1 cellular context compared by ENCODE assay signal in the genomic region with DNA sequence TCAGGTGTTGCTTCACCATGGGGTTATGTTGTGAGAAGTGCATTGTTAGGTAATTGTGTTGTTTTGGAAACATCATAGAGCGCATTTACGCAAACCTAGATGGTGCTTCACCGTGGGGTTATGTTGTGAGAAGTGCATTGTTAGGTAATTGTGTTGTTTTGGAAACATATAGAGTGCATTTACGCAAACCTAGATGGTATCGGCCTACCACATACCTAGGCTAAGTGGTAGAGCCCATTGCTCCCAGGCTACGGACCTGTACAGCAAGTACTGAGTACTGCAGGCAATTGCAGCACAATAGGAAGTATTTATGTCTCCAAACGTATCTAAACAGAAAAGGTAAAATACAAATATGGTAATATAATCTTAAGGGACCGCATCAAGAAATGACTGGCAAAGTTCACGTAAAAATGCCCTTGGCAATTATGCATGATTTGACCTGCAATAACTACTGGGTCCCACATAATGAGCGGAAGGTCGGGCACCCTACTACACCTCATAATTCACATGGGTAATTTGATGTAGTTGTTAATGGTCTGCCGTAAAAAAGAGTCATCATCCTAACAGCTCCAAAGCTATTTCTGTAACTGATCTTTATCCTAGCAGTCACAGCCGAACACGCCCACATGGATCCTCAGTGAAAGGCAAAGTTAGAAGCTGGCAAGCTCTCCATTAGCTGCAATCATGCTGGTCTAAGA.
TF ChIP-seq lines count a peak whose summit lies in the region.

No MANE protein-coding gene starts in this region.

TF ChIP-seq in HEK293, 187 proteins besides CTCF, POLR2A, EP300 and RAD21 (continued from another document and continues in another):
- TF ChIP-seq, protein P1, sequence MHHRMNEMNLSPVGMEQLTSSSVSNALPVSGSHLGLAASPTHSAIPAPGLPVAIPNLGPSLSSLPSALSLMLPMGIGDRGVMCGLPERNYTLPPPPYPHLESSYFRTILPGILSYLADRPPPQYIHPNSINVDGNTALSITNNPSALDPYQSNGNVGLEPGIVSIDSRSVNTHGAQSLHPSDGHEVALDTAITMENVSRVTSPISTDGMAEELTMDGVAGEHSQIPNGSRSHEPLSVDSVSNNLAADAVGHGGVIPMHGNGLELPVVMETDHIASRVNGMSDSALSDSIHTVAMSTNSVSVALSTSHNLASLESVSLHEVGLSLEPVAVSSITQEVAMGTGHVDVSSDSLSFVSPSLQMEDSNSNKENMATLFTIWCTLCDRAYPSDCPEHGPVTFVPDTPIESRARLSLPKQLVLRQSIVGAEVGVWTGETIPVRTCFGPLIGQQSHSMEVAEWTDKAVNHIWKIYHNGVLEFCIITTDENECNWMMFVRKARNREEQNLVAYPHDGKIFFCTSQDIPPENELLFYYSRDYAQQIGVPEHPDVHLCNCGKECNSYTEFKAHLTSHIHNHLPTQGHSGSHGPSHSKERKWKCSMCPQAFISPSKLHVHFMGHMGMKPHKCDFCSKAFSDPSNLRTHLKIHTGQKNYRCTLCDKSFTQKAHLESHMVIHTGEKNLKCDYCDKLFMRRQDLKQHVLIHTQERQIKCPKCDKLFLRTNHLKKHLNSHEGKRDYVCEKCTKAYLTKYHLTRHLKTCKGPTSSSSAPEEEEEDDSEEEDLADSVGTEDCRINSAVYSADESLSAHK (tag by site-specific recombination; IDR thresholded peaks at IDR 0.05) = 0 out of 2 replicates have a peak, but pooled peaks have one; percentile 47
- TF ChIP-seq ZEB2 (tag by site-specific recombination; IDR thresholded peaks at IDR 0.05) (peak; percentile 82), ZNF843 (tag by site-specific recombination; IDR thresholded peaks at IDR 0.05) (peak; percentile 90), GLI2 (tag by site-specific recombination; IDR thresholded peaks at IDR 0.05; ENCODE audit: borderline replicate concordance, low read depth) (peak; percentile 74; the same call in 1 of the 2 replicates), TRIM28 (IDR thresholded peaks at IDR 0.05; ENCODE audit: borderline replicate concordance, low read length) (peak; percentile 82), OVOL3 (tag by site-specific recombination; IDR thresholded peaks at IDR 0.05) (0 out of 2 replicates have a peak, but pooled peaks have one; percentile 35), ZBTB17 (tag by site-specific recombination; IDR thresholded peaks at IDR 0.05) (peak; percentile 40; the same call in 1 of the 2 replicates), ZNF404 (tag by site-specific recombination; IDR thresholded peaks at IDR 0.05) (no peak), ZNF341 (tag by site-specific recombination; IDR thresholded peaks at IDR 0.05; ENCODE audit: low read depth) (no peak), TCF7L2 (IDR thresholded peaks at IDR 0.05; ENCODE audit: borderline replicate concordance, low read depth, low read length) (peak; percentile 29; the same call in 1 of the 2 replicates), ZNF624 (tag by site-specific recombination; IDR thresholded peaks at IDR 0.05) (no peak), FEZF1 (tag by site-specific recombination; IDR thresholded peaks at IDR 0.05) (peak; percentile 88), SP2 (tag by site-specific recombination; IDR thresholded peaks at IDR 0.05) (no peak), ZNF549 (tag by site-specific recombination; IDR thresholded peaks at IDR 0.05) (no peak), WT1 (tag by site-specific recombination; IDR thresholded peaks at IDR 0.05) (peak; percentile 71), SP7 (tag by site-specific recombination; IDR thresholded peaks at IDR 0.05) (peak; percentile 98), ZNF274 (IDR thresholded peaks at IDR 0.05; ENCODE audit: low read length) (no peak), ZNF274 (tag by site-specific recombination; IDR thresholded peaks at IDR 0.05; ENCODE audit: borderline replicate concordance) (no peak), ZNF10 (tag by site-specific recombination; IDR thresholded peaks at IDR 0.05) (0 out of 2 replicates have a peak, but pooled peaks have one; percentile 13), OSR2 (tag by site-specific recombination; IDR thresholded peaks at IDR 0.05) (peak; percentile 97), ZFP69B (tag by site-specific recombination; IDR thresholded peaks at IDR 0.05) (peak; percentile 89), BCL11A (tag by site-specific recombination; IDR thresholded peaks at IDR 0.05; ENCODE audit: low read depth) (0 out of 2 replicates have a peak, but pooled peaks have one; percentile 17), ZNF629 (tag by site-specific recombination; IDR thresholded peaks at IDR 0.05) (peak; percentile 65), ZNF473 (tag by site-specific recombination; IDR thresholded peaks at IDR 0.05) (no peak), ZNF24 (tag by site-specific recombination; IDR thresholded peaks at IDR 0.05) (peak; percentile 41; the same call in 1 of the 2 replicates)
- TF ChIP-seq, protein P2, sequence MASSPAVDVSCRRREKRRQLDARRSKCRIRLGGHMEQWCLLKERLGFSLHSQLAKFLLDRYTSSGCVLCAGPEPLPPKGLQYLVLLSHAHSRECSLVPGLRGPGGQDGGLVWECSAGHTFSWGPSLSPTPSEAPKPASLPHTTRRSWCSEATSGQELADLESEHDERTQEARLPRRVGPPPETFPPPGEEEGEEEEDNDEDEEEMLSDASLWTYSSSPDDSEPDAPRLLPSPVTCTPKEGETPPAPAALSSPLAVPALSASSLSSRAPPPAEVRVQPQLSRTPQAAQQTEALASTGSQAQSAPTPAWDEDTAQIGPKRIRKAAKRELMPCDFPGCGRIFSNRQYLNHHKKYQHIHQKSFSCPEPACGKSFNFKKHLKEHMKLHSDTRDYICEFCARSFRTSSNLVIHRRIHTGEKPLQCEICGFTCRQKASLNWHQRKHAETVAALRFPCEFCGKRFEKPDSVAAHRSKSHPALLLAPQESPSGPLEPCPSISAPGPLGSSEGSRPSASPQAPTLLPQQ (tag by site-specific recombination; IDR thresholded peaks at IDR 0.05) = 0 out of 2 replicates have a peak, but pooled peaks have one; percentile 32
- TF ChIP-seq, protein P3, sequence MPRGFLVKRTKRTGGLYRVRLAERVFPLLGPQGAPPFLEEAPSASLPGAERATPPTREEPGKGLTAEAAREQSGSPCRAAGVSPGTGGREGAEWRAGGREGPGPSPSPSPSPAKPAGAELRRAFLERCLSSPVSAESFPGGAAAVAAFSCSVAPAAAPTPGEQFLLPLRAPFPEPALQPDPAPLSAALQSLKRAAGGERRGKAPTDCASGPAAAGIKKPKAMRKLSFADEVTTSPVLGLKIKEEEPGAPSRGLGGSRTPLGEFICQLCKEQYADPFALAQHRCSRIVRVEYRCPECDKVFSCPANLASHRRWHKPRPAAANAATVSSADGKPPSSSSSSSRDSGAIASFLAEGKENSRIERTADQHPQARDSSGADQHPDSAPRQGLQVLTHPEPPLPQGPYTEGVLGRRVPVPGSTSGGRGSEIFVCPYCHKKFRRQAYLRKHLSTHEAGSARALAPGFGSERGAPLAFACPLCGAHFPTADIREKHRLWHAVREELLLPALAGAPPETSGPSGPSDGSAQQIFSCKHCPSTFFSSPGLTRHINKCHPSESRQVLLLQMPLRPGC (tag by site-specific recombination; IDR thresholded peaks at IDR 0.05) = peak; percentile 84
- TF ChIP-seq, protein P4, sequence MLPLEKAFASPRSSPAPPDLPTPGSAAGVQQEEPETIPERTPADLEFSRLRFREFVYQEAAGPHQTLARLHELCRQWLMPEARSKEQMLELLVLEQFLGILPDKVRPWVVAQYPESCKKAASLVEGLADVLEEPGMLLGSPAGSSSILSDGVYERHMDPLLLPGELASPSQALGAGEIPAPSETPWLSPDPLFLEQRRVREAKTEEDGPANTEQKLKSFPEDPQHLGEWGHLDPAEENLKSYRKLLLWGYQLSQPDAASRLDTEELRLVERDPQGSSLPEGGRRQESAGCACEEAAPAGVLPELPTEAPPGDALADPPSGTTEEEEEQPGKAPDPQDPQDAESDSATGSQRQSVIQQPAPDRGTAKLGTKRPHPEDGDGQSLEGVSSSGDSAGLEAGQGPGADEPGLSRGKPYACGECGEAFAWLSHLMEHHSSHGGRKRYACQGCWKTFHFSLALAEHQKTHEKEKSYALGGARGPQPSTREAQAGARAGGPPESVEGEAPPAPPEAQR (tag by site-specific recombination; IDR thresholded peaks at IDR 0.05) = no peak
- TF ChIP-seq, protein P5, sequence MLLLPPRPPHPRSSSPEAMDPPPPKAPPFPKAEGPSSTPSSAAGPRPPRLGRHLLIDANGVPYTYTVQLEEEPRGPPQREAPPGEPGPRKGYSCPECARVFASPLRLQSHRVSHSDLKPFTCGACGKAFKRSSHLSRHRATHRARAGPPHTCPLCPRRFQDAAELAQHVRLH (tag by site-specific recombination; IDR thresholded peaks at IDR 0.05) = peak; percentile 64; the same call in 1 of the 2 replicates
- TF ChIP-seq, protein P6, sequence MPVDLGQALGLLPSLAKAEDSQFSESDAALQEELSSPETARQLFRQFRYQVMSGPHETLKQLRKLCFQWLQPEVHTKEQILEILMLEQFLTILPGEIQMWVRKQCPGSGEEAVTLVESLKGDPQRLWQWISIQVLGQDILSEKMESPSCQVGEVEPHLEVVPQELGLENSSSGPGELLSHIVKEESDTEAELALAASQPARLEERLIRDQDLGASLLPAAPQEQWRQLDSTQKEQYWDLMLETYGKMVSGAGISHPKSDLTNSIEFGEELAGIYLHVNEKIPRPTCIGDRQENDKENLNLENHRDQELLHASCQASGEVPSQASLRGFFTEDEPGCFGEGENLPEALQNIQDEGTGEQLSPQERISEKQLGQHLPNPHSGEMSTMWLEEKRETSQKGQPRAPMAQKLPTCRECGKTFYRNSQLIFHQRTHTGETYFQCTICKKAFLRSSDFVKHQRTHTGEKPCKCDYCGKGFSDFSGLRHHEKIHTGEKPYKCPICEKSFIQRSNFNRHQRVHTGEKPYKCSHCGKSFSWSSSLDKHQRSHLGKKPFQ (tag by site-specific recombination; IDR thresholded peaks at IDR 0.05) = 0 out of 2 replicates have a peak, but pooled peaks have one; percentile 50
- TF ChIP-seq, protein P7, sequence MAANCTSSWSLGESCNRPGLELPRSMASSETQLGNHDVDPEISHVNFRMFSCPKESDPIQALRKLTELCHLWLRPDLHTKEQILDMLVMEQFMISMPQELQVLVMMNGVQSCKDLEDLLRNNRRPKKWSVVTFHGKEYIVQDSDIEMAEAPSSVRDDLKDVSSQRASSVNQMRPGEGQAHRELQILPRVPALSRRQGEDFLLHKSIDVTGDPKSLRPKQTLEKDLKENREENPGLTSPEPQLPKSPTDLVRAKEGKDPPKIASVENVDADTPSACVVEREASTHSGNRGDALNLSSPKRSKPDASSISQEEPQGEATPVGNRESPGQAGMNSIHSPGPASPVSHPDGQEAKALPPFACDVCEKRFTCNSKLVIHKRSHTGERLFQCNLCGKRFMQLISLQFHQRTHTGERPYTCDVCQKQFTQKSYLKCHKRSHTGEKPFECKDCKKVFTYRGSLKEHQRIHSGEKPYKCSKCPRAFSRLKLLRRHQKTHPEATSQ (tag by site-specific recombination; IDR thresholded peaks at IDR 0.05) = no peak
- TF ChIP-seq, protein P8, sequence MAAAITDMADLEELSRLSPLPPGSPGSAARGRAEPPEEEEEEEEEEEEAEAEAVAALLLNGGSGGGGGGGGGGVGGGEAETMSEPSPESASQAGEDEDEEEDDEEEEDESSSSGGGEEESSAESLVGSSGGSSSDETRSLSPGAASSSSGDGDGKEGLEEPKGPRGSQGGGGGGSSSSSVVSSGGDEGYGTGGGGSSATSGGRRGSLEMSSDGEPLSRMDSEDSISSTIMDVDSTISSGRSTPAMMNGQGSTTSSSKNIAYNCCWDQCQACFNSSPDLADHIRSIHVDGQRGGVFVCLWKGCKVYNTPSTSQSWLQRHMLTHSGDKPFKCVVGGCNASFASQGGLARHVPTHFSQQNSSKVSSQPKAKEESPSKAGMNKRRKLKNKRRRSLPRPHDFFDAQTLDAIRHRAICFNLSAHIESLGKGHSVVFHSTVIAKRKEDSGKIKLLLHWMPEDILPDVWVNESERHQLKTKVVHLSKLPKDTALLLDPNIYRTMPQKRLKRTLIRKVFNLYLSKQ (tag by site-specific recombination; IDR thresholded peaks at IDR 0.05; ENCODE audit: borderline replicate concordance) = no peak
- TF ChIP-seq, protein P9, sequence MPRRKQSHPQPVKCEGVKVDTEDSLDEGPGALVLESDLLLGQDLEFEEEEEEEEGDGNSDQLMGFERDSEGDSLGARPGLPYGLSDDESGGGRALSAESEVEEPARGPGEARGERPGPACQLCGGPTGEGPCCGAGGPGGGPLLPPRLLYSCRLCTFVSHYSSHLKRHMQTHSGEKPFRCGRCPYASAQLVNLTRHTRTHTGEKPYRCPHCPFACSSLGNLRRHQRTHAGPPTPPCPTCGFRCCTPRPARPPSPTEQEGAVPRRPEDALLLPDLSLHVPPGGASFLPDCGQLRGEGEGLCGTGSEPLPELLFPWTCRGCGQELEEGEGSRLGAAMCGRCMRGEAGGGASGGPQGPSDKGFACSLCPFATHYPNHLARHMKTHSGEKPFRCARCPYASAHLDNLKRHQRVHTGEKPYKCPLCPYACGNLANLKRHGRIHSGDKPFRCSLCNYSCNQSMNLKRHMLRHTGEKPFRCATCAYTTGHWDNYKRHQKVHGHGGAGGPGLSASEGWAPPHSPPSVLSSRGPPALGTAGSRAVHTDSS (tag by site-specific recombination; IDR thresholded peaks at IDR 0.05) = no peak
- TF ChIP-seq, protein P10, sequence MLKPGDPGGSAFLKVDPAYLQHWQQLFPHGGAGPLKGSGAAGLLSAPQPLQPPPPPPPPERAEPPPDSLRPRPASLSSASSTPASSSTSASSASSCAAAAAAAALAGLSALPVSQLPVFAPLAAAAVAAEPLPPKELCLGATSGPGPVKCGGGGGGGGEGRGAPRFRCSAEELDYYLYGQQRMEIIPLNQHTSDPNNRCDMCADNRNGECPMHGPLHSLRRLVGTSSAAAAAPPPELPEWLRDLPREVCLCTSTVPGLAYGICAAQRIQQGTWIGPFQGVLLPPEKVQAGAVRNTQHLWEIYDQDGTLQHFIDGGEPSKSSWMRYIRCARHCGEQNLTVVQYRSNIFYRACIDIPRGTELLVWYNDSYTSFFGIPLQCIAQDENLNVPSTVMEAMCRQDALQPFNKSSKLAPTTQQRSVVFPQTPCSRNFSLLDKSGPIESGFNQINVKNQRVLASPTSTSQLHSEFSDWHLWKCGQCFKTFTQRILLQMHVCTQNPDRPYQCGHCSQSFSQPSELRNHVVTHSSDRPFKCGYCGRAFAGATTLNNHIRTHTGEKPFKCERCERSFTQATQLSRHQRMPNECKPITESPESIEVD (tag by site-specific recombination; IDR thresholded peaks at IDR 0.05) = peak; percentile 89
